In the genomic region with DNA sequence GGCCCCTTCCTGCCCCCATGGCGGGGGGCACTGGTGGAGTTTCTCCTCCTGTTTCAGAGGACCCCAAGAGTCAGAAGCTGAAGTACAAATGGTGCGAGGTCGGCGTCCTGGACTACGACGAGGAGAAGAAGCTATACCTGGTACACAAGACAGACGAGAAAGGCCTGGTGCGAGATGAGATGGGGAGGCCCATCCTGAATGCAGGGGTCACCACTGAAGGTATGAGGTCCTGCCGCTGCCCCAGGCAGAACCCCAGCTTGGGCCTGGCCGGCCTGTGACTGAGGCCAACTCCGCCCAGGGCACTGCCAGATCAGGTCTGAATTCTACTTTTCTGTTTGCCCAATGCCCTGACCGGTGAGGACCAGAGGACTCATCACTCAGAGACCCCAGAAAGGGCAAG, we compare ENCODE assay signal across 30 cellular contexts.
"Had no signal": no experiment of that assay in that cellular context is flagged by ENCODE, and none has a peak within 500 bp of the region (broad histone marks: within the 10 kb centered on the region; RNA-seq: fewer than 3 reads in every experiment).

No MANE protein-coding gene starts in this region.

- H3K27ac Mint-ChIP-seq: nephron; stimulated activated naive CD8-positive, alpha-beta T cell treated with anti-CD3 and anti-CD28 coated beads, Interleukin-15, Interleukin-2, amounts not matched to agents 100 ng/mL and 50 ng/mL, for 24 hours had no signal

- H3K9me3 Mint-ChIP-seq: naive thymus-derived CD8-positive, alpha-beta T cell; nephron; neural crest cell; stimulated activated naive CD8-positive, alpha-beta T cell treated with anti-CD3 and anti-CD28 coated beads, Interleukin-15, Interleukin-2, amounts not matched to agents 100 ng/mL and 50 ng/mL, for 24 hours had no signal

- H3K4me1 Mint-ChIP-seq: naive thymus-derived CD8-positive, alpha-beta T cell; nephron; neural crest cell had no signal

- H3K4me3 ChIP-seq: heart right ventricle, hepatocyte, lower lobe of right lung, ovary, psoas muscle, skin epidermis, suprapubic skin, thoracic aorta, tibial artery, upper lobe of right lung had no signal

- FAIRE-seq: urothelium cell line had no signal

- H3K9me3 ChIP-seq: heart right ventricle, lower lobe of right lung, neutrophil, ovary, psoas muscle, suprapubic skin, thoracic aorta, tibial artery, upper lobe of right lung had no signal

- H3K27me3 ChIP-seq: heart right ventricle, hepatocyte, neutrophil, ovary, suprapubic skin, tibial artery, upper lobe of right lung had no signal

- H3K4me3 Mint-ChIP-seq: naive thymus-derived CD8-positive, alpha-beta T cell; nephron; neural crest cell; stimulated activated naive CD8-positive, alpha-beta T cell treated with anti-CD3 and anti-CD28 coated beads, Interleukin-15, Interleukin-2, amounts not matched to agents 100 ng/mL and 50 ng/mL, for 24 hours had no signal

- H3K27me3 Mint-ChIP-seq: naive thymus-derived CD8-positive, alpha-beta T cell; stimulated activated naive CD8-positive, alpha-beta T cell treated with anti-CD3 and anti-CD28 coated beads, Interleukin-15, Interleukin-2, amounts not matched to agents 100 ng/mL and 50 ng/mL, for 24 hours had no signal

- H3K36me3 ChIP-seq: ovary, thoracic aorta had no signal

- H3K27ac ChIP-seq: heart right ventricle, hepatocyte, lower lobe of right lung, neutrophil, ovary, psoas muscle, skin epidermis, suprapubic skin, thoracic aorta, tibial artery, upper lobe of right lung had no signal

- H3K4me1 ChIP-seq: heart right ventricle, lower lobe of right lung, psoas muscle, suprapubic skin, tibial artery, upper lobe of right lung had no signal

- ATAC-seq: left cardiac atrium; left lobe of liver; lower lobe of right lung; naive thymus-derived CD8-positive, alpha-beta T cell; psoas muscle; sciatic nerve had no signal

- DNase-seq: heart right ventricle; islet precursor cell; kidney glomerular epithelial cell; left cardiac atrium; lower lobe of right lung; mammary epithelial cell; mesenchymal stem cell; naive thymus-derived CD8-positive, alpha-beta T cell; occipital lobe; ovary; psoas muscle; stimulated activated CD4-positive, alpha-beta T cell treated with anti-CD3 and anti-CD28 coated beads, Interleukin-12 subunit alpha, Interleukin-12 subunit beta, amount 100 ng/mL, for 4 hours; stimulated activated CD4-positive, alpha-beta T cell treated with anti-CD3 and anti-CD28 coated beads, Interleukin-15, amount 100 ng/mL, for 24 hours; stimulated activated CD4-positive, alpha-beta T cell treated with anti-CD3 and anti-CD28 coated beads, Interleukin-2, amount 100 ng/mL, for 24 hours; stimulated activated CD4-positive, alpha-beta T cell treated with anti-CD3 and anti-CD28 coated beads, Interleukin-4, amount 100 ng/mL, for 1 hour; stimulated activated naive CD4-positive, alpha-beta T cell; tibial artery; trophoblast cell; upper lobe of right lung had no signal
